19 cellular contexts compared by ENCODE assay signal in genomic region chr1:25439287-25439686, GRCh38. TPM values are rescaled to one million over a fixed set of nuclear protein-coding genes. Genes with fewer than 3 reads are reported as not detected.
DNase-seq lines count a peak whose midpoint lies in the region; ATAC-seq and TF ChIP-seq lines count a peak whose summit lies in the region.
"Had no signal": no experiment of that assay in that cellular context is flagged by ENCODE, and none has a peak within 500 bp of the region (broad histone marks: within the 10 kb centered on the region; RNA-seq: fewer than 3 reads in every experiment).

No MANE protein-coding gene starts in this region.

- H3K9me3 ChIP-seq in psoas muscle (no peaks in the 10 kb centered on the region), transverse colon (no peaks in the 10 kb centered on the region)
- H3K9me3 ChIP-seq: BE2C, BLaER1, Caco-2 had no signal

- TF ChIP-seq CTCF in dorsolateral prefrontal cortex (IDR thresholded peaks at IDR 0.05 in 54 of 56, conservative IDR thresholded peaks at IDR 0.05 in 2 of 56; ENCODE audit: low read depth in 1 of 56, partially characterized antibody in 56 of 56) (no peak), psoas muscle (IDR thresholded peaks at IDR 0.05) (no peak), transverse colon (IDR thresholded peaks at IDR 0.05) (no peak)

- no peak for TF ChIP-seq EP300 in transverse colon (IDR thresholded peaks at IDR 0.05; ENCODE audit: low read depth)

- H3K36me3 ChIP-seq in psoas muscle (ENCODE audit: insufficient read depth in 1 of 2, low read depth in 1 of 2): no peaks in the 10 kb centered on the region
- H3K36me3 ChIP-seq in transverse colon: no peaks in the 10 kb centered on the region

- in situ Hi-C loops in transverse colon (cut with MboI; ENCODE audit: low pct_ligation_motif_present in 1 of 4, low pct_unique_long_range_greater_than_20kb in 1 of 4, low sequenced_read_pairs in 3 of 4): no loop called here

- no peak for TF ChIP-seq POLR2A in transverse colon (IDR thresholded peaks at IDR 0.05)

- WGBS in psoas muscle, 3 donors: 60 to 93% (median 63%) methylated on average over 6 of the region's 6 CpGs
- WGBS in transverse colon (ENCODE audit: low coverage in 1 of 2), 2 donors: 94% methylated on average over 6 of the region's 6 CpGs

- peak overlapping the region in 2 of 59 donors; percentile 11 to 15 for H3K27ac ChIP-seq in dorsolateral prefrontal cortex
- H3K27ac ChIP-seq in psoas muscle: peak overlapping the region; percentile 95
- H3K27ac ChIP-seq in transverse colon: no peak overlapping the region
- H3K27ac ChIP-seq: BLaER1 had no signal

- H3K4me1 ChIP-seq in psoas muscle (peaks cover 61% of the 10 kb centered on the region), transverse colon (peaks cover 11 to 30% (median 16%) of the 10 kb centered on the region in 4 donors)
- H3K4me1 ChIP-seq: BE2C had no signal

- DNase-seq in dorsolateral prefrontal cortex (peak in 6 of 10 donors; percentile 19 to 71 (median 54)), psoas muscle (no peak), superior temporal gyrus (ENCODE audit: extremely low spot score) (peak; percentile 33), transverse colon (no peak), COR-L47 (lab: John Stamatoyannopoulos, UW) (no peak), HUDEP-2 (lab: John Stamatoyannopoulos, UW; ENCODE audit: unreplicated experiment in 76 of 76) (no peak)
- DNase-seq: 8988T; ACHN; BE2C; C1 segment of cervical spinal cord; Caco-2; Calu3; CD4-positive, alpha-beta memory T cell; CD4-positive, CD25-positive, alpha-beta regulatory T cell; CD8-positive, alpha-beta memory T cell; DMS79 treated with DMSO at 0.1 percent for 48 hours; GF-D8 had no signal

- intact Hi-C loops in dorsolateral prefrontal cortex (cut with DNase I): loop anchor here in 1 of 2 donors (10.0 kb wide), 1 partner anchor 366 kb away; the partner anchor contains the start of gene SELENON
- intact Hi-C loops in psoas muscle (cut with DNase I): loop anchor here in 1 of 2 donors (5.0 kb wide), 1 partner anchor 33 kb away; no protein-coding TSS in a partner anchor
- intact Hi-C loops in transverse colon (cut with DNase I; ENCODE audit: low total_unique reads): no loop called here

- H3K4me3 ChIP-seq in dorsolateral prefrontal cortex (no peak overlapping the region), psoas muscle (no peak overlapping the region), transverse colon (no peak overlapping the region)
- H3K4me3 ChIP-seq: BLaER1 had no signal

- H3K27me3 ChIP-seq in dorsolateral prefrontal cortex (no peaks in the 10 kb centered on the region), psoas muscle (ENCODE audit: insufficient read depth in 3 of 3, low read length in 2 of 3) (no peaks in the 10 kb centered on the region), transverse colon (no peaks in the 10 kb centered on the region)
- H3K27me3 ChIP-seq: BE2C, BLaER1 had no signal

- peak in 3 of 4 donors; percentile 40 to 63 (median 49) for ATAC-seq in psoas muscle

RNA-seq across cellular contexts. Expression of gene MACO1, which starts 8.6 kb away (rescaled TPM):
- total RNA-seq in dorsolateral prefrontal cortex (10 to 100 TPM; 18.5 to 37.8 (median 29.8) TPM), psoas muscle (10 to 100 TPM; 22.7 to 49.7 (median 30.8) TPM), transverse colon (10 to 100 TPM; 11.3 to 24.9 (median 19.0) TPM)
- polyA plus RNA-seq in psoas muscle: 10 to 100 TPM in 2 of 3 donors, 1 to 10 TPM in 1; 8.8 to 40.5 (median 34.9) TPM

RNA-seq across cellular contexts. Expression of gene RHCE, which starts 18.7 kb away (rescaled TPM):
- 1 to 10 TPM in 96 of 120 experiments, under 1 TPM in 24; 0.41 to 6.2 (median 1.7) TPM for total RNA-seq in dorsolateral prefrontal cortex
- 1 to 10 TPM in 3 of 4 donors, under 1 TPM in 1; 0.66 to 2.0 (median 1.1) TPM for total RNA-seq in psoas muscle
- polyA plus RNA-seq in psoas muscle: under 1 TPM in 2 of 3 donors, not detected in 1; 0.22 to 0.23 TPM
- not detected for total RNA-seq in transverse colon
- total RNA-seq: A673; Caco-2; Calu3; CD4-positive, alpha-beta memory T cell; CD4-positive, CD25-positive, alpha-beta regulatory T cell had no signal

Comparison
In these comparisons a context has a peak if more than half of its experiments do, and no peak if none do; other contexts are left out.
1. DNase-seq: peak in dorsolateral prefrontal cortex (6 of 10) and superior temporal gyrus (single experiment); none in psoas muscle (0 of 2), transverse colon (single experiment), COR-L47 (single experiment) and HUDEP-2 (0 of 76).